1 cellular context compared by ENCODE assay signal in the genomic region with DNA sequence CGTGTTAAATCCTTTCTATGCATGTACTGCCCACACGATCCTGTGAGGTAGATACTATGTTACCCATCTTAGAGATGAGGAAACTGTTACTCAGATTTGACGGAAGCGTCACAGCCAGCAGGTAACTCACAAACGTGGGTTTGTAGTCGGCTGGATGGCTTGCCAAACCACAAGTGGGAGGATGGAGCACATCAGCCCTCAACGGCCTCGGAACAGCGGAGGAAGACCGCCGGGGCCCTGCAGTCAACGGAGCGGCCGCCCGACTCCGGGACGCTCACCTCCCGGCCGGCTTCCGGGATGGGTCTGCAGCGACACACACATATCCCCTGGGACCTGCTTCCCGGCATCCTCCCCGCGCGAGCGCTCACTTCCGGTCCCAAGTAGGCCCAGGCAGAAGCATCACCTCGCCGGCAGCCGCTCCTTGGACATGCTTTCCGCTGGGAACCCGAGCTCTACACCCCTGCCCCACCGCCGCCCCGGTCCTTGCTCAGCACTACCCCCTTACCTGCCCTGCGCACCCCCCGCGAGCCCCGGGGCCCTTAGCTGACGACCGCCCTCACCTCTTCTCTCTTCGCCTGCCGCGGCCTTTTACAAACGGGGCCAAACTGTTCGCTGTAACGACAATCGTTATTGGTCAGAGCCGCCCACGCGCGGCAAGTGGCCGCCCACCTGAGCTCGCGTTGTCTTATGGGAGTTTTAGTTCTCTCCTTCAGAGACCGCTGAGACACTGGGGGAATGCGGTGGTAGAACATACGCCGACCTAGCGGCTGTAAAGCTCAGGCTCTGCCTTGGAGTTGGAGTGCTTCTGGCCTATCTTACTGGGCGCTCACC.
TF ChIP-seq lines count a peak whose summit lies in the region.

A gene (minus strand): TSS at position 607 of the 831 bp plus-strand sequence. CDS start 9,034 bp downstream, outside the sequence.

TF ChIP-seq in HepG2, 621 proteins besides CTCF, POLR2A, EP300 and RAD21 (continued from another document and continues in another):
- TF ChIP-seq, protein P1, sequence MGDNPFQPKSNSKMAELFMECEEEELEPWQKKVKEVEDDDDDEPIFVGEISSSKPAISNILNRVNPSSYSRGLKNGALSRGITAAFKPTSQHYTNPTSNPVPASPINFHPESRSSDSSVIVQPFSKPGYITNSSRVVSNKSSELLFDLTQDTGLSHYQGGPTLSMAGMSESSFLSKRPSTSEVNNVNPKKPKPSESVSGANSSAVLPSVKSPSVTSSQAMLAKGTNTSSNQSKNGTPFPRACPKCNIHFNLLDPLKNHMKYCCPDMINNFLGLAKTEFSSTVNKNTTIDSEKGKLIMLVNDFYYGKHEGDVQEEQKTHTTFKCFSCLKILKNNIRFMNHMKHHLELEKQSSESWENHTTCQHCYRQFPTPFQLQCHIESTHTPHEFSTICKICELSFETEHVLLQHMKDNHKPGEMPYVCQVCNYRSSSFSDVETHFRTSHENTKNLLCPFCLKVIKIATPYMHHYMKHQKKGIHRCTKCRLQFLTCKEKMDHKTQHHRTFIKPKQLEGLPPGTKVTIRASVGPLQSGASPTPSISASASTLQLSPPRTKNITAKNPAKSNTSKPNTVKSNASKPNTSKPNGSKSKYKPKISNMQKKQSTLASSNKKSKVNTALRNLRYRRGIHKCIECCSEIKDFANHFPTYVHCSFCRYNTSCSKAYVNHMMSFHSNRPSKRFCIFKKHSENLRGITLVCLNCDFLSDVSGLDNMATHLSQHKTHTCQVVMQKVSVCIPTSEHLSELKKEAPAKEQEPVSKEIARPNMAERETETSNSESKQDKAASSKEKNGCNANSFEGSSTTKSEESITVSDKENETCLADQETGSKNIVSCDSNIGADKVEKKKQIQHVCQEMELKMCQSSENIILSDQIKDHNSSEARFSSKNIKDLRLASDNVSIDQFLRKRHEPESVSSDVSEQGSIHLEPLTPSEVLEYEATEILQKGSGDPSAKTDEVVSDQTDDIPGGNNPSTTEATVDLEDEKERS (CRISPR knock-in tag; IDR thresholded peaks at IDR 0.05): no peak
- TF ChIP-seq, protein P2, sequence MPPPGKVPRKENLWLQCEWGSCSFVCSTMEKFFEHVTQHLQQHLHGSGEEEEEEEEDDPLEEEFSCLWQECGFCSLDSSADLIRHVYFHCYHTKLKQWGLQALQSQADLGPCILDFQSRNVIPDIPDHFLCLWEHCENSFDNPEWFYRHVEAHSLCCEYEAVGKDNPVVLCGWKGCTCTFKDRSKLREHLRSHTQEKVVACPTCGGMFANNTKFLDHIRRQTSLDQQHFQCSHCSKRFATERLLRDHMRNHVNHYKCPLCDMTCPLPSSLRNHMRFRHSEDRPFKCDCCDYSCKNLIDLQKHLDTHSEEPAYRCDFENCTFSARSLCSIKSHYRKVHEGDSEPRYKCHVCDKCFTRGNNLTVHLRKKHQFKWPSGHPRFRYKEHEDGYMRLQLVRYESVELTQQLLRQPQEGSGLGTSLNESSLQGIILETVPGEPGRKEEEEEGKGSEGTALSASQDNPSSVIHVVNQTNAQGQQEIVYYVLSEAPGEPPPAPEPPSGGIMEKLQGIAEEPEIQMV (CRISPR knock-in tag; IDR thresholded peaks at IDR 0.05; ENCODE audit: low read depth): peak; percentile 63
- TF ChIP-seq, protein P3, sequence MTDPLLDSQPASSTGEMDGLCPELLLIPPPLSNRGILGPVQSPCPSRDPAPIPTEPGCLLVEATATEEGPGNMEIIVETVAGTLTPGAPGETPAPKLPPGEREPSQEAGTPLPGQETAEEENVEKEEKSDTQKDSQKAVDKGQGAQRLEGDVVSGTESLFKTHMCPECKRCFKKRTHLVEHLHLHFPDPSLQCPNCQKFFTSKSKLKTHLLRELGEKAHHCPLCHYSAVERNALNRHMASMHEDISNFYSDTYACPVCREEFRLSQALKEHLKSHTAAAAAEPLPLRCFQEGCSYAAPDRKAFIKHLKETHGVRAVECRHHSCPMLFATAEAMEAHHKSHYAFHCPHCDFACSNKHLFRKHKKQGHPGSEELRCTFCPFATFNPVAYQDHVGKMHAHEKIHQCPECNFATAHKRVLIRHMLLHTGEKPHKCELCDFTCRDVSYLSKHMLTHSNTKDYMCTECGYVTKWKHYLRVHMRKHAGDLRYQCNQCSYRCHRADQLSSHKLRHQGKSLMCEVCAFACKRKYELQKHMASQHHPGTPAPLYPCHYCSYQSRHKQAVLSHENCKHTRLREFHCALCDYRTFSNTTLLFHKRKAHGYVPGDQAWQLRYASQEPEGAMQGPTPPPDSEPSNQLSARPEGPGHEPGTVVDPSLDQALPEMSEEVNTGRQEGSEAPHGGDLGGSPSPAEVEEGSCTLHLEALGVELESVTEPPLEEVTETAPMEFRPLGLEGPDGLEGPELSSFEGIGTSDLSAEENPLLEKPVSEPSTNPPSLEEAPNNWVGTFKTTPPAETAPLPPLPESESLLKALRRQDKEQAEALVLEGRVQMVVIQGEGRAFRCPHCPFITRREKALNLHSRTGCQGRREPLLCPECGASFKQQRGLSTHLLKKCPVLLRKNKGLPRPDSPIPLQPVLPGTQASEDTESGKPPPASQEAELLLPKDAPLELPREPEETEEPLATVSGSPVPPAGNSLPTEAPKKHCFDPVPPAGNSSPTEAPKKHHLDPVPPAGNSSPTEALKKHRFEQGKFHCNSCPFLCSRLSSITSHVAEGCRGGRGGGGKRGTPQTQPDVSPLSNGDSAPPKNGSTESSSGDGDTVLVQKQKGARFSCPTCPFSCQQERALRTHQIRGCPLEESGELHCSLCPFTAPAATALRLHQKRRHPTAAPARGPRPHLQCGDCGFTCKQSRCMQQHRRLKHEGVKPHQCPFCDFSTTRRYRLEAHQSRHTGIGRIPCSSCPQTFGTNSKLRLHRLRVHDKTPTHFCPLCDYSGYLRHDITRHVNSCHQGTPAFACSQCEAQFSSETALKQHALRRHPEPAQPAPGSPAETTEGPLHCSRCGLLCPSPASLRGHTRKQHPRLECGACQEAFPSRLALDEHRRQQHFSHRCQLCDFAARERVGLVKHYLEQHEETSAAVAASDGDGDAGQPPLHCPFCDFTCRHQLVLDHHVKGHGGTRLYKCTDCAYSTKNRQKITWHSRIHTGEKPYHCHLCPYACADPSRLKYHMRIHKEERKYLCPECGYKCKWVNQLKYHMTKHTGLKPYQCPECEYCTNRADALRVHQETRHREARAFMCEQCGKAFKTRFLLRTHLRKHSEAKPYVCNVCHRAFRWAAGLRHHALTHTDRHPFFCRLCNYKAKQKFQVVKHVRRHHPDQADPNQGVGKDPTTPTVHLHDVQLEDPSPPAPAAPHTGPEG (CRISPR knock-in tag; IDR thresholded peaks at IDR 0.05): peak; percentile 75; the same call in 1 of the 2 replicates
- TF ChIP-seq FOXA3 (CRISPR knock-in tag; IDR thresholded peaks at IDR 0.05) (peak; percentile 39), ZEB1 (IDR thresholded peaks at IDR 0.05; ENCODE audit: insufficient replicate concordance, low read depth) (peak; percentile 88), ASH2L (IDR thresholded peaks at IDR 0.05; ENCODE audit: insufficient read length, low read depth, low read length) (peak; percentile 99), ZZZ3 (CRISPR knock-in tag; IDR thresholded peaks at IDR 0.05; ENCODE audit: borderline replicate concordance) (peak; percentile 96; the same call in 1 of the 2 replicates), ZNF660 (CRISPR knock-in tag; IDR thresholded peaks at IDR 0.05; ENCODE audit: borderline replicate concordance, low read depth) (0 out of 2 replicates have a peak, but pooled peaks have one; percentile 68), FOXC1 (CRISPR knock-in tag; IDR thresholded peaks at IDR 0.05; ENCODE audit: borderline replicate concordance) (peak; percentile 88), ZNF788 (CRISPR knock-in tag; IDR thresholded peaks at IDR 0.05; ENCODE audit: borderline replicate concordance) (peak; percentile 96), NAIF1 (CRISPR knock-in tag; IDR thresholded peaks at IDR 0.05; ENCODE audit: borderline replicate concordance) (no peak; the same call in 1 of the 2 replicates), RXRB (CRISPR knock-in tag; IDR thresholded peaks at IDR 0.05; ENCODE audit: borderline replicate concordance) (peak; percentile 64), ZNF383 (CRISPR knock-in tag; IDR thresholded peaks at IDR 0.05; ENCODE audit: borderline replicate concordance) (peak; percentile 75; the same call in 1 of the 2 replicates), SSRP1 (CRISPR knock-in tag; IDR thresholded peaks at IDR 0.05) (no peak; the same call in 1 of the 2 replicates), NR2C2 (CRISPR knock-in tag; IDR thresholded peaks at IDR 0.05; ENCODE audit: borderline replicate concordance) (peak; percentile 88), PHF20 (CRISPR knock-in tag; IDR thresholded peaks at IDR 0.05) (peak; percentile 94), ZNF432 (CRISPR knock-in tag; IDR thresholded peaks at IDR 0.05; ENCODE audit: borderline replicate concordance) (no peak), ZNF180 (CRISPR knock-in tag; IDR thresholded peaks at IDR 0.05; ENCODE audit: borderline replicate concordance, low read depth) (no peak), SOX6 (IDR thresholded peaks at IDR 0.05) (no peak), SOX6 (CRISPR knock-in tag; IDR thresholded peaks at IDR 0.05) (peak; percentile 71), ZNF354B (CRISPR knock-in tag; IDR thresholded peaks at IDR 0.05) (no peak), ZNF550 (CRISPR knock-in tag; IDR thresholded peaks at IDR 0.05; ENCODE audit: borderline replicate concordance) (0 out of 2 replicates have a peak, but pooled peaks have one; percentile 94), NR2F6 (IDR thresholded peaks at IDR 0.05) (no peak), NR2F6 (CRISPR knock-in tag; IDR thresholded peaks at IDR 0.05) (peak; percentile 51), ZNF766 (CRISPR knock-in tag; IDR thresholded peaks at IDR 0.05; ENCODE audit: borderline replicate concordance) (peak; percentile 86; the same call in 1 of the 2 replicates), MATR3 (CRISPR knock-in tag; IDR thresholded peaks at IDR 0.05) (no peak), TOE1 (CRISPR knock-in tag; IDR thresholded peaks at IDR 0.05) (peak; percentile 70), SATB2 (CRISPR knock-in tag; IDR thresholded peaks at IDR 0.05) (no peak), RFXAP (CRISPR knock-in tag; IDR thresholded peaks at IDR 0.05; ENCODE audit: borderline replicate concordance) (peak; percentile 93), AKAP8 (CRISPR knock-in tag; IDR thresholded peaks at IDR 0.05) (no peak), XBP1 (CRISPR knock-in tag; IDR thresholded peaks at IDR 0.05) (no peak), IRX3 (CRISPR knock-in tag; IDR thresholded peaks at IDR 0.05; ENCODE audit: borderline replicate concordance, low read depth) (no peak), SP1 (IDR thresholded peaks at IDR 0.05) (no peak), SP1 (CRISPR knock-in tag; IDR thresholded peaks at IDR 0.05) (peak; percentile 96), ZC3H4 (CRISPR knock-in tag; IDR thresholded peaks at IDR 0.05; ENCODE audit: borderline replicate concordance) (peak; percentile 92), NFE2 (CRISPR knock-in tag; IDR thresholded peaks at IDR 0.05) (peak; percentile 58; the same call in 1 of the 2 replicates)
- TF ChIP-seq, protein P4, sequence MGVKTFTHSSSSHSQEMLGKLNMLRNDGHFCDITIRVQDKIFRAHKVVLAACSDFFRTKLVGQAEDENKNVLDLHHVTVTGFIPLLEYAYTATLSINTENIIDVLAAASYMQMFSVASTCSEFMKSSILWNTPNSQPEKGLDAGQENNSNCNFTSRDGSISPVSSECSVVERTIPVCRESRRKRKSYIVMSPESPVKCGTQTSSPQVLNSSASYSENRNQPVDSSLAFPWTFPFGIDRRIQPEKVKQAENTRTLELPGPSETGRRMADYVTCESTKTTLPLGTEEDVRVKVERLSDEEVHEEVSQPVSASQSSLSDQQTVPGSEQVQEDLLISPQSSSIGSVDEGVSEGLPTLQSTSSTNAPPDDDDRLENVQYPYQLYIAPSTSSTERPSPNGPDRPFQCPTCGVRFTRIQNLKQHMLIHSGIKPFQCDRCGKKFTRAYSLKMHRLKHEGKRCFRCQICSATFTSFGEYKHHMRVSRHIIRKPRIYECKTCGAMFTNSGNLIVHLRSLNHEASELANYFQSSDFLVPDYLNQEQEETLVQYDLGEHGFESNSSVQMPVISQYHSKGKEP (CRISPR knock-in tag; IDR thresholded peaks at IDR 0.05): peak; percentile 91
- TF ChIP-seq, protein P5, sequence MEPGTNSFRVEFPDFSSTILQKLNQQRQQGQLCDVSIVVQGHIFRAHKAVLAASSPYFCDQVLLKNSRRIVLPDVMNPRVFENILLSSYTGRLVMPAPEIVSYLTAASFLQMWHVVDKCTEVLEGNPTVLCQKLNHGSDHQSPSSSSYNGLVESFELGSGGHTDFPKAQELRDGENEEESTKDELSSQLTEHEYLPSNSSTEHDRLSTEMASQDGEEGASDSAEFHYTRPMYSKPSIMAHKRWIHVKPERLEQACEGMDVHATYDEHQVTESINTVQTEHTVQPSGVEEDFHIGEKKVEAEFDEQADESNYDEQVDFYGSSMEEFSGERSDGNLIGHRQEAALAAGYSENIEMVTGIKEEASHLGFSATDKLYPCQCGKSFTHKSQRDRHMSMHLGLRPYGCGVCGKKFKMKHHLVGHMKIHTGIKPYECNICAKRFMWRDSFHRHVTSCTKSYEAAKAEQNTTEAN (CRISPR knock-in tag; conservative IDR thresholded peaks at IDR 0.05): peak; percentile 63; the same call in 1 of the 2 replicates
- TF ChIP-seq, protein P6, sequence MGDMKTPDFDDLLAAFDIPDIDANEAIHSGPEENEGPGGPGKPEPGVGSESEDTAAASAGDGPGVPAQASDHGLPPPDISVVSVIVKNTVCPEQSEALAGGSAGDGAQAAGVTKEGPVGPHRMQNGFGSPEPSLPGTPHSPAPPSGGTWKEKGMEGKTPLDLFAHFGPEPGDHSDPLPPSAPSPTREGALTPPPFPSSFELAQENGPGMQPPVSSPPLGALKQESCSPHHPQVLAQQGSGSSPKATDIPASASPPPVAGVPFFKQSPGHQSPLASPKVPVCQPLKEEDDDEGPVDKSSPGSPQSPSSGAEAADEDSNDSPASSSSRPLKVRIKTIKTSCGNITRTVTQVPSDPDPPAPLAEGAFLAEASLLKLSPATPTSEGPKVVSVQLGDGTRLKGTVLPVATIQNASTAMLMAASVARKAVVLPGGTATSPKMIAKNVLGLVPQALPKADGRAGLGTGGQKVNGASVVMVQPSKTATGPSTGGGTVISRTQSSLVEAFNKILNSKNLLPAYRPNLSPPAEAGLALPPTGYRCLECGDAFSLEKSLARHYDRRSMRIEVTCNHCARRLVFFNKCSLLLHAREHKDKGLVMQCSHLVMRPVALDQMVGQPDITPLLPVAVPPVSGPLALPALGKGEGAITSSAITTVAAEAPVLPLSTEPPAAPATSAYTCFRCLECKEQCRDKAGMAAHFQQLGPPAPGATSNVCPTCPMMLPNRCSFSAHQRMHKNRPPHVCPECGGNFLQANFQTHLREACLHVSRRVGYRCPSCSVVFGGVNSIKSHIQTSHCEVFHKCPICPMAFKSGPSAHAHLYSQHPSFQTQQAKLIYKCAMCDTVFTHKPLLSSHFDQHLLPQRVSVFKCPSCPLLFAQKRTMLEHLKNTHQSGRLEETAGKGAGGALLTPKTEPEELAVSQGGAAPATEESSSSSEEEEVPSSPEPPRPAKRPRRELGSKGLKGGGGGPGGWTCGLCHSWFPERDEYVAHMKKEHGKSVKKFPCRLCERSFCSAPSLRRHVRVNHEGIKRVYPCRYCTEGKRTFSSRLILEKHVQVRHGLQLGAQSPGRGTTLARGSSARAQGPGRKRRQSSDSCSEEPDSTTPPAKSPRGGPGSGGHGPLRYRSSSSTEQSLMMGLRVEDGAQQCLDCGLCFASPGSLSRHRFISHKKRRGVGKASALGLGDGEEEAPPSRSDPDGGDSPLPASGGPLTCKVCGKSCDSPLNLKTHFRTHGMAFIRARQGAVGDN (CRISPR knock-in tag; IDR thresholded peaks at IDR 0.05): peak; percentile 99
- TF ChIP-seq, protein P7, sequence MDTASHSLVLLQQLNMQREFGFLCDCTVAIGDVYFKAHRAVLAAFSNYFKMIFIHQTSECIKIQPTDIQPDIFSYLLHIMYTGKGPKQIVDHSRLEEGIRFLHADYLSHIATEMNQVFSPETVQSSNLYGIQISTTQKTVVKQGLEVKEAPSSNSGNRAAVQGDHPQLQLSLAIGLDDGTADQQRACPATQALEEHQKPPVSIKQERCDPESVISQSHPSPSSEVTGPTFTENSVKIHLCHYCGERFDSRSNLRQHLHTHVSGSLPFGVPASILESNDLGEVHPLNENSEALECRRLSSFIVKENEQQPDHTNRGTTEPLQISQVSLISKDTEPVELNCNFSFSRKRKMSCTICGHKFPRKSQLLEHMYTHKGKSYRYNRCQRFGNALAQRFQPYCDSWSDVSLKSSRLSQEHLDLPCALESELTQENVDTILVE (CRISPR knock-in tag; IDR thresholded peaks at IDR 0.05): peak; percentile 94
